Comparison of ENCODE assay signal across 8 cellular contexts in genomic region chr16:31499928-31500327, GRCh38. TPM values are rescaled to one million over a fixed set of nuclear protein-coding genes. Genes with fewer than 3 reads are reported as not detected.
"Had no signal": no experiment of that assay in that cellular context is flagged by ENCODE, and none has a peak within 500 bp of the region (broad histone marks: within the 10 kb centered on the region; RNA-seq: fewer than 3 reads in every experiment).

No MANE protein-coding gene starts in this region.

- H3K9me3 Mint-ChIP-seq: GM23338, HFFc6, IgD-negative memory B cell had no signal

- H3K27me3 Mint-ChIP-seq: IgD-negative memory B cell had no signal

- H3K27ac Mint-ChIP-seq: GM23338, HFFc6, IgD-negative memory B cell had no signal

- ATAC-seq: GM23338, HCT116, HepG2 had no signal

- H3K4me3 Mint-ChIP-seq: GM23338, HFFc6, IgD-negative memory B cell had no signal

- DNase-seq: H7, HFFc6 had no signal

RNA-seq across cellular contexts. Expression of gene SLC5A2, which starts 17.0 kb away (rescaled TPM):
- total RNA-seq: H4, HT1080 had no signal

RNA-seq across cellular contexts. Expression of gene AHSP, which starts 27.8 kb away (rescaled TPM):
- total RNA-seq: GM23338, H4, HepG2, HFFc6, HT1080 had no signal
